Comparison of ENCODE assay signal across 15 cellular contexts in the genomic region with DNA sequence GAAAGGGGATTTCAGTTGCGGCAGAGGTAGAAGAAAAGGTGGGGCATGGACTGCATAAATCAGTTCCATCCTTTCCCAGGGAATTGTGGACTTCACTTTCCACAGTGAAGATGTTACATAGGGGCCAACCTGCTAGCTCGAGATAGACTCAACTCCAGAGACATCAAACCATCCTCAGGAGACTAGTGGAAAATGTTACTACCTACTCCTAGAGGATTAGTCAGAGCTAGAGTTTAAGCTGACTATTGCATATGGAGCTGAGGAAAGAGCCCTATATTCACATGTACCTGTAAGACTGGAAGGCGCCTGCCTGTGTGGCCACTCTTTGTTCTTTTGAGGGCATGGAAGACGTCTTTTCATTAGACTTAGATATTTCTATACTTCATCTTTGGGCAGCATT.
A peak's percentile ranks its signal among the peaks of the same experiment; 100 is the strongest.
DNase-seq lines count a peak whose midpoint lies in the region; ATAC-seq and TF ChIP-seq lines count a peak whose summit lies in the region.
"Had no signal": no experiment of that assay in that cellular context is flagged by ENCODE, and none has a peak within 500 bp of the region (broad histone marks: within the 10 kb centered on the region; RNA-seq: fewer than 3 reads in every experiment).

No MANE protein-coding gene starts in this region.

- TF ChIP-seq EP300 in stomach (IDR thresholded peaks at IDR 0.05), result no peak

- no peak for TF ChIP-seq CTCF in stomach (IDR thresholded peaks at IDR 0.05)
- TF ChIP-seq CTCF in adrenal gland (IDR thresholded peaks at IDR 0.05), result no peak

- H3K36me3 Mint-ChIP-seq in activated naive CD8-positive, alpha-beta T cell treated with anti-CD3 and anti-CD28 coated beads, Interleukin-2, amount 50 U/mL, for 24 hours (ENCODE audit: low read depth), result peaks cover 68% of the 10 kb centered on the region

- H3K4me3 Mint-ChIP-seq in activated naive CD8-positive, alpha-beta T cell treated with anti-CD3 and anti-CD28 coated beads, Interleukin-2, amount 50 U/mL, for 24 hours, result no peak overlapping the region

- DNase-seq in LHCN-M2 (ENCODE audit: low read depth) (peak; percentile 26), stomach (no peak), NCI-H1417 (lab: John Stamatoyannopoulos, UW) (no peak), adrenal gland (no peak)
- no peak for DNase-seq in activated naive CD8-positive, alpha-beta T cell treated with anti-CD3 and anti-CD28 coated beads, Interleukin-2, amount 50 U/mL, for 24 hours
- DNase-seq: amniotic stem cell; effector CD4-positive, alpha-beta T cell; glutamatergic neuron; IMR-90; NCI-H524 treated with DMSO at 0.1 percent for 48 hours; posterior cingulate gyrus; stimulated activated CD4-positive, alpha-beta T cell treated with anti-CD3 and anti-CD28 coated beads, Interleukin-4, amount 100 ng/mL, for 24 hours had no signal

- TF ChIP-seq POLR2A in stomach (IDR thresholded peaks at IDR 0.05) (no peak), adrenal gland (IDR thresholded peaks at IDR 0.05) (no peak)

- no peaks in the 10 kb centered on the region for H3K27me3 ChIP-seq in muscle layer of colon (ENCODE audit: control insufficient read depth in 1 of 2, insufficient read depth in 2 of 2, low read length in 2 of 2)
- H3K27me3 ChIP-seq in stomach, result no peaks in the 10 kb centered on the region
- no peaks in the 10 kb centered on the region for H3K27me3 ChIP-seq in adrenal gland

- H3K36me3 ChIP-seq in muscle layer of colon (ENCODE audit: insufficient read depth, low read length), result peaks cover 70% of the 10 kb centered on the region
- peaks cover 58 to 100% (median 97%) of the 10 kb centered on the region in 4 donors for H3K36me3 ChIP-seq in stomach
- peaks cover 0 to 82% of the 10 kb centered on the region in 2 donors for H3K36me3 ChIP-seq in adrenal gland (replicated peaks in 1 of 2)

- 82 to 88% (median 87%) methylated on average over 4 of the region's 4 CpGs for WGBS in stomach, 5 donors
- WGBS in adrenal gland, 4 donors, result 88 to 91% (median 91%) methylated on average over 4 of the region's 4 CpGs

- H3K27ac ChIP-seq in muscle layer of colon (ENCODE audit: low read depth, low read length) (peak overlapping the region; percentile 27), stomach (peak overlapping the region; percentile 38 to 78 (median 71)), adrenal gland (peak overlapping the region in 2 of 5 donors; percentile 8 to 63)

- H3K27ac Mint-ChIP-seq in activated naive CD8-positive, alpha-beta T cell treated with anti-CD3 and anti-CD28 coated beads, Interleukin-2, amount 50 U/mL, for 24 hours, result peak overlapping the region; percentile 57

- H3K9ac ChIP-seq in muscle layer of colon (ENCODE audit: low read length), result no peak overlapping the region

- intact Hi-C loops in stomach (cut with DNase I; ENCODE audit: low total_unique reads), result no loop called here
- intact Hi-C loops in adrenal gland (cut with DNase I), result loop anchor here (5.0 kb wide), 2 partner anchors 102 to 107 kb away; no protein-coding TSS in a partner anchor

- no peaks in the 10 kb centered on the region for H3K27me3 Mint-ChIP-seq in activated naive CD8-positive, alpha-beta T cell treated with anti-CD3 and anti-CD28 coated beads, Interleukin-2, amount 50 U/mL, for 24 hours

- peaks cover 23% of the 10 kb centered on the region for H3K4me1 ChIP-seq in muscle layer of colon (ENCODE audit: insufficient read depth, low read length)
- H3K4me1 ChIP-seq in stomach, result peaks cover 12 to 56% (median 34%) of the 10 kb centered on the region in 4 donors
- peaks cover 0 to 24% of the 10 kb centered on the region in 2 donors for H3K4me1 ChIP-seq in adrenal gland (replicated peaks in 1 of 2)

- peak; percentile 72 for ATAC-seq in activated naive CD8-positive, alpha-beta T cell treated with anti-CD3 and anti-CD28 coated beads, Interleukin-2, amount 50 U/mL, for 24 hours
- no peak for ATAC-seq in HG02885 (IDR thresholded peaks at IDR 0.05; ENCODE audit: poor library complexity, unreplicated experiment)
- ATAC-seq: Panc1 had no signal

- no peaks in the 10 kb centered on the region for H3K9me3 Mint-ChIP-seq in activated naive CD8-positive, alpha-beta T cell treated with anti-CD3 and anti-CD28 coated beads, Interleukin-2, amount 50 U/mL, for 24 hours

- H3K4me3 ChIP-seq in muscle layer of colon (ENCODE audit: low read depth in 1 of 2, low read length in 2 of 2) (no peak overlapping the region), stomach (no peak overlapping the region), adrenal gland (no peak overlapping the region)

- H3K9me3 ChIP-seq in muscle layer of colon (ENCODE audit: low read length), result no peaks in the 10 kb centered on the region
- no peaks in the 10 kb centered on the region for H3K9me3 ChIP-seq in stomach
- H3K9me3 ChIP-seq in adrenal gland (replicated peaks in 1 of 3), result no peaks in the 10 kb centered on the region

- H3K4me1 Mint-ChIP-seq in activated naive CD8-positive, alpha-beta T cell treated with anti-CD3 and anti-CD28 coated beads, Interleukin-2, amount 50 U/mL, for 24 hours, result peaks cover 61% of the 10 kb centered on the region
